ENCODE assay signal across 1 cellular context in the genomic region with DNA sequence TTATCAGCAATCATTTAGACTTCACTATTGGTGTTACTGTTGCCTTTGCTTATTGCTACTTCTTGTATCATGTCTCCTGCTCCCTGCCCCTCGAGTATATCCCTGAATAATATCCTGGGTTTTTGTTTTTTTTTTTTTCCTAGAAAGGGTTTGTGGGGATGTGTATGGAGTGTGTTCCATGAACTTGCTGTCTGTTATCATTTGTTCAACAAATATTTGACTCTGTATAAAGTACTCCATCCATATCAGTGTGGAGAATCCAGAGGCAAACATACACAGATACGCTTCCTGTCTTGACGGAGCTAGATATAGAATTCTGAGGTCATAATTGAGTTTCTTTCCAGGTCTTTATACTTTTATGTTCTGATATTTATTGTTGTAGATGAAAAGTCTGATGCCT.
TF ChIP-seq lines count a peak whose summit lies in the region.

No MANE protein-coding gene starts in this region.

TF ChIP-seq in GM23338, 12 proteins besides CTCF, POLR2A, EP300 and RAD21 (continued from another document):
- TF ChIP-seq, protein P1, sequence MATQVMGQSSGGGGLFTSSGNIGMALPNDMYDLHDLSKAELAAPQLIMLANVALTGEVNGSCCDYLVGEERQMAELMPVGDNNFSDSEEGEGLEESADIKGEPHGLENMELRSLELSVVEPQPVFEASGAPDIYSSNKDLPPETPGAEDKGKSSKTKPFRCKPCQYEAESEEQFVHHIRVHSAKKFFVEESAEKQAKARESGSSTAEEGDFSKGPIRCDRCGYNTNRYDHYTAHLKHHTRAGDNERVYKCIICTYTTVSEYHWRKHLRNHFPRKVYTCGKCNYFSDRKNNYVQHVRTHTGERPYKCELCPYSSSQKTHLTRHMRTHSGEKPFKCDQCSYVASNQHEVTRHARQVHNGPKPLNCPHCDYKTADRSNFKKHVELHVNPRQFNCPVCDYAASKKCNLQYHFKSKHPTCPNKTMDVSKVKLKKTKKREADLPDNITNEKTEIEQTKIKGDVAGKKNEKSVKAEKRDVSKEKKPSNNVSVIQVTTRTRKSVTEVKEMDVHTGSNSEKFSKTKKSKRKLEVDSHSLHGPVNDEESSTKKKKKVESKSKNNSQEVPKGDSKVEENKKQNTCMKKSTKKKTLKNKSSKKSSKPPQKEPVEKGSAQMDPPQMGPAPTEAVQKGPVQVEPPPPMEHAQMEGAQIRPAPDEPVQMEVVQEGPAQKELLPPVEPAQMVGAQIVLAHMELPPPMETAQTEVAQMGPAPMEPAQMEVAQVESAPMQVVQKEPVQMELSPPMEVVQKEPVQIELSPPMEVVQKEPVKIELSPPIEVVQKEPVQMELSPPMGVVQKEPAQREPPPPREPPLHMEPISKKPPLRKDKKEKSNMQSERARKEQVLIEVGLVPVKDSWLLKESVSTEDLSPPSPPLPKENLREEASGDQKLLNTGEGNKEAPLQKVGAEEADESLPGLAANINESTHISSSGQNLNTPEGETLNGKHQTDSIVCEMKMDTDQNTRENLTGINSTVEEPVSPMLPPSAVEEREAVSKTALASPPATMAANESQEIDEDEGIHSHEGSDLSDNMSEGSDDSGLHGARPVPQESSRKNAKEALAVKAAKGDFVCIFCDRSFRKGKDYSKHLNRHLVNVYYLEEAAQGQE (IDR thresholded peaks at IDR 0.05; ENCODE audit: unreplicated experiment) = no peak
